Comparison of ENCODE assay signal across 22 cellular contexts in the genomic region with DNA sequence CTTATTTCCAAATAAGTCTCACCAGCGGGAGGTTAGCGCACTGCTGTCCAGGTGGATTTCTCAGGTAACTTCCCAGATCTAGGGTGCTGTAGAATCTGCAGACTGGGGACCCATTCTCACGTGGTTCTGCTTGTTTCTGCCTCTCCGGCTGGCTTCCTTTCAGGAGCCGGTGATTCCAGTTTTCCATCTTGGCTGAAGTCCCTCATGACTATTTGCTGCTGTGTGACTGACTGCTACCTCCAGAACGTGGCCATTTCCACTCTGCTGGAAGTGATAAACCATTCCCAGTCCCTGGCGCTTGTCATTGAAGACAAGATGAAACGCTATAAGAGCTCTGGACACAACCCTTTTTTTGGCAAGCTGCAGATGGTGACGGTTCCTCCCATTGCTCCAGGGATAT.
"Had no signal": no experiment of that assay in that cellular context is flagged by ENCODE, and none has a peak within 500 bp of the region (broad histone marks: within the 10 kb centered on the region; RNA-seq: fewer than 3 reads in every experiment).

No MANE protein-coding gene starts in this region.

- H3K36me3 ChIP-seq: SJCRH30 had no signal

- H3K27me3 ChIP-seq: colonic mucosa, dorsolateral prefrontal cortex, hepatocyte, right lobe of liver, SJCRH30, upper lobe of right lung had no signal

- H3K4me3 ChIP-seq: colonic mucosa, dorsolateral prefrontal cortex, hepatocyte, right lobe of liver, SJCRH30, upper lobe of right lung had no signal

- H3K4me2 ChIP-seq: hepatocyte had no signal

- H3K79me2 ChIP-seq: hepatocyte had no signal

- DNase-seq: activated CD4-positive, alpha-beta memory T cell treated with anti-CD3 and anti-CD28 coated beads for 36 hours; activated CD4-positive, alpha-beta T cell treated with anti-CD3 and anti-CD28 coated beads for 48 hours; activated naive CD4-positive, alpha-beta T cell treated with anti-CD3 and anti-CD28 coated beads, Interleukin-2, amount 10 ng/mL, durations not matched to agents 7 days and 5 days; activated T-cell treated with anti-CD3 and anti-CD28 coated beads, Interleukin-2, amount 50 U/mL, for 48 hours; amygdala; central memory CD4-positive, alpha-beta T cell; colonic mucosa; foreskin fibroblast; immature natural killer cell; mammary epithelial cell; midbrain; right lobe of liver; SJCRH30; small intestine; stimulated activated CD4-positive, alpha-beta T cell treated with anti-CD3 and anti-CD28 coated beads, Interleukin-2, amount 100 ng/mL, for 48 hours; stimulated activated naive CD4-positive, alpha-beta T cell; T1000; upper lobe of right lung had no signal

- H3K9me3 ChIP-seq: colonic mucosa, right lobe of liver, SJCRH30, upper lobe of right lung had no signal

- H3K27ac ChIP-seq: colonic mucosa, hepatocyte, right lobe of liver, SJCRH30, upper lobe of right lung had no signal

- H3K4me1 ChIP-seq: colonic mucosa, SJCRH30, upper lobe of right lung had no signal

- ATAC-seq: left lobe of liver; natural killer cell treated with Interleukin-12 subunit alpha and Interleukin-12 subunit beta and Interleukin-15 and Interleukin-18, amount 100 ng/mL, for 72 hours; right lobe of liver; upper lobe of right lung had no signal

- H2AFZ ChIP-seq: hepatocyte had no signal
